ENCODE assay signal across 30 cellular contexts in the genomic region with DNA sequence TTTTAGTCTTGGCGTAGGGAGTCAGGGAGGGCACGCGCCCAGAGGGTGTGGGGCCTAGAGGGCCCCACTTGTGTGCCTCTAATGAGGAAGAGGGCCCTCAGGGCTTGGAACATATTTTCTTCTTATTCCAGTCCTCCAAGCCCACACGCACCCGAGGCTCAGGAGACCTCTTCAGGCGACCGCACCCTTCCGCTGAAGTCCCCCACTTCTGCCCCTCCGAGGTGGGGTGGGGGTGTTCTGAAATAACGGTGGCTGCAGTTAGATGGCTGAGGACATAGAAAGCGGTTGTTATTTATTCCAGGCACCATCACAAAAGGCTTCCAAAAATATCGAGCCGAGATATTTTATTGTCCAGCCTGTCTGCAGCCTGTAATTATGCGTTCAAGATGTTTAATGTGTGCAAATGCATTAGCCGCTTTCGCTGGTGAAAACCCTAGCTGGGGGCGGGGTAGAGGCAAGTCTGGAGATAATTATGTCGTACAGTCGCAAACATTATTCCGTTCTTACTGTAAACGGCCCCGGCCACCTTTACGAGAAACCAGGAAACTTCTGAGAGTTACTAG. TPM values are rescaled to one million over a fixed set of nuclear protein-coding genes. Genes with fewer than 3 reads are reported as not detected.
DNase-seq lines count a peak whose midpoint lies in the region; ATAC-seq and TF ChIP-seq lines count a peak whose summit lies in the region.
"Had no signal": no experiment of that assay in that cellular context is flagged by ENCODE, and none has a peak within 500 bp of the region (broad histone marks: within the 10 kb centered on the region; RNA-seq: fewer than 3 reads in every experiment).

No MANE protein-coding gene starts in this region.

- peaks cover 94% of the 10 kb centered on the region for H3K27me3 Mint-ChIP-seq in activated T-cell treated with anti-CD3 and anti-CD28 coated beads, Interleukin-2, amount 50 U/mL, for 72 hours (ENCODE audit: low read depth)

- H4K20me1 ChIP-seq in smooth muscle cell (ENCODE audit: low read depth) = no peaks in the 10 kb centered on the region

- H3K4me3 Mint-ChIP-seq in activated T-cell treated with anti-CD3 and anti-CD28 coated beads, Interleukin-2, amount 50 U/mL, for 72 hours = peak overlapping the region; percentile 27 to 51
- H3K4me3 Mint-ChIP-seq: activated CD4-positive, alpha-beta T cell treated with anti-CD3 and anti-CD28 coated beads, Interleukin-2, amount 10 ng/mL, durations not matched to agents 7 days and 5 days; mesothelial cell of epicardium had no signal

- no peaks in the 10 kb centered on the region for H3K9me3 Mint-ChIP-seq in activated T-cell treated with anti-CD3 and anti-CD28 coated beads, Interleukin-2, amount 50 U/mL, for 72 hours
- H3K9me3 Mint-ChIP-seq: activated CD4-positive, alpha-beta T cell treated with anti-CD3 and anti-CD28 coated beads, Interleukin-2, amount 10 ng/mL, durations not matched to agents 7 days and 5 days; mesothelial cell of epicardium; naive thymus-derived CD8-positive, alpha-beta T cell had no signal

- DNase-seq in activated T-cell treated with anti-CD3 and anti-CD28 coated beads, Interleukin-2, amount 50 U/mL, for 72 hours = no peak
- DNase-seq in activated T-cell treated with anti-CD3 and anti-CD28 coated beads, Interleukin-2, amount 50 U/mL, for 1 hour = no peak
- DNase-seq in NCI-H1417 treated with DMSO at 0.1 percent for 48 hours (lab: John Stamatoyannopoulos, UW) (peak; percentile 84), smooth muscle cell (lab: John Stamatoyannopoulos, UW; ENCODE audit: unreplicated experiment) (no peak), WERI-Rb-1 (no peak), SKM-1 (lab: John Stamatoyannopoulos, UW; ENCODE audit: unreplicated experiment) (no peak)
- DNase-seq: activated CD4-positive, alpha-beta T cell treated with anti-CD3 and anti-CD28 coated beads, Interleukin-2, amount 10 ng/mL, durations not matched to agents 7 days and 5 days; activated naive CD4-positive, alpha-beta T cell treated with anti-CD3 and anti-CD28 coated beads, Interleukin-2, amount 50 U/mL, for 16 hours; central memory CD4-positive, alpha-beta T cell; dermis blood vessel endothelial cell; GDM1; glutamatergic neuron; Kasumi-1; naive thymus-derived CD8-positive, alpha-beta T cell; NCI-H1048; NCI-H2171; NCI-H524 treated with DMSO at 0.1 percent for 48 hours; ovary; RPMI8226; stimulated activated naive CD4-positive, alpha-beta T cell treated with Interleukin-2 at 50 U/mL for 16 hours had no signal

- peak overlapping the region; percentile 79 for H3K4me2 ChIP-seq in smooth muscle cell

- no peaks in the 10 kb centered on the region for H3K79me2 ChIP-seq in smooth muscle cell (ENCODE audit: low read depth)

- no peak for TF ChIP-seq CTCF in smooth muscle cell (IDR thresholded peaks at IDR 0.05; ENCODE audit: borderline replicate concordance, insufficient read depth, poor library complexity, severe bottlenecking)
- no peak for TF ChIP-seq CTCF in WERI-Rb-1 (IDR thresholded peaks at IDR 0.05; ENCODE audit: low read depth, low read length)

- H3K4me1 Mint-ChIP-seq in activated T-cell treated with anti-CD3 and anti-CD28 coated beads, Interleukin-2, amount 50 U/mL, for 72 hours (ENCODE audit: low read depth) = peaks cover 17% of the 10 kb centered on the region

- peak overlapping the region; percentile 96 for H2AFZ ChIP-seq in smooth muscle cell (ENCODE audit: low read depth)

- H3K36me3 Mint-ChIP-seq in activated T-cell treated with anti-CD3 and anti-CD28 coated beads, Interleukin-2, amount 50 U/mL, for 72 hours (ENCODE audit: insufficient read depth in 2 of 2) = no peaks in the 10 kb centered on the region
- H3K36me3 Mint-ChIP-seq: mesothelial cell of epicardium; naive thymus-derived CD8-positive, alpha-beta T cell had no signal

- peak overlapping the region; percentile 22 for H3K4me3 ChIP-seq in iPS-15b (ENCODE audit: low read depth, low read length)
- peak overlapping the region; percentile 6 for H3K4me3 ChIP-seq in smooth muscle cell
- no peak overlapping the region for H3K4me3 ChIP-seq in WERI-Rb-1 (ENCODE audit: low read depth, low read length)
- H3K4me3 ChIP-seq: ovary, thoracic aorta had no signal

- peaks cover 100% of the 10 kb centered on the region for H3K27me3 ChIP-seq in iPS-15b (ENCODE audit: control insufficient read depth, insufficient read depth, low read length)
- H3K27me3 ChIP-seq in smooth muscle cell (ENCODE audit: low read depth) = peaks cover 10% of the 10 kb centered on the region
- H3K27me3 ChIP-seq in WERI-Rb-1 (ENCODE audit: insufficient read depth, low read depth, severe bottlenecking) = peaks cover 97% of the 10 kb centered on the region
- H3K27me3 ChIP-seq: ovary had no signal

- H3K9me3 ChIP-seq in iPS-15b (ENCODE audit: control insufficient read depth, insufficient read depth, low read length) = no peaks in the 10 kb centered on the region
- no peaks in the 10 kb centered on the region for H3K9me3 ChIP-seq in smooth muscle cell (replicated peaks; ENCODE audit: low read depth)
- no peaks in the 10 kb centered on the region for H3K9me3 ChIP-seq in WERI-Rb-1 (ENCODE audit: severe bottlenecking)
- H3K9me3 ChIP-seq: ovary, thoracic aorta had no signal

- no peak overlapping the region for H3K9ac ChIP-seq in iPS-15b (ENCODE audit: low read depth, low read length)
- no peak overlapping the region for H3K9ac ChIP-seq in smooth muscle cell (ENCODE audit: low read depth)

- H3F3A ChIP-seq in smooth muscle cell (ENCODE audit: low read depth) = peaks cover 4% of the 10 kb centered on the region

- H3K36me3 ChIP-seq in iPS-15b (ENCODE audit: control insufficient read depth, insufficient read depth, low read length) = no peaks in the 10 kb centered on the region
- no peaks in the 10 kb centered on the region for H3K36me3 ChIP-seq in smooth muscle cell (ENCODE audit: low read depth)
- H3K36me3 ChIP-seq in WERI-Rb-1 = no peaks in the 10 kb centered on the region
- H3K36me3 ChIP-seq: ovary, thoracic aorta had no signal

- H3K27ac Mint-ChIP-seq in activated T-cell treated with anti-CD3 and anti-CD28 coated beads, Interleukin-2, amount 50 U/mL, for 72 hours = no peak overlapping the region
- H3K27ac Mint-ChIP-seq: activated CD4-positive, alpha-beta T cell treated with anti-CD3 and anti-CD28 coated beads, Interleukin-2, amount 10 ng/mL, durations not matched to agents 7 days and 5 days; mesothelial cell of epicardium had no signal

- ATAC-seq in activated T-cell treated with anti-CD3 and anti-CD28 coated beads, Interleukin-2, amount 50 U/mL, for 72 hours (replicated peaks in 1 of 2) = no peak
- ATAC-seq in HG03378 (IDR thresholded peaks at IDR 0.05; ENCODE audit: unreplicated experiment) = no peak
- ATAC-seq: left lobe of liver, sciatic nerve had no signal

- H3K4me1 ChIP-seq in iPS-15b (ENCODE audit: control insufficient read depth, insufficient read depth, low read length) = peaks cover 4% of the 10 kb centered on the region
- peaks cover 21% of the 10 kb centered on the region for H3K4me1 ChIP-seq in smooth muscle cell (ENCODE audit: low read depth)

- WGBS in smooth muscle cell (ENCODE audit: low lambda C conversion rate) = 38% methylated on average over 23 of the region's 23 CpGs

- H3K27ac ChIP-seq in smooth muscle cell (ENCODE audit: low read depth) (no peak overlapping the region), WERI-Rb-1 (no peak overlapping the region)
- H3K27ac ChIP-seq: ovary, thoracic aorta, VCaP had no signal

RNA-seq across cellular contexts. Expression of gene HOXA13, which starts 12.8 kb away (rescaled TPM):
- not detected for total RNA-seq in activated T-cell treated with anti-CD3 and anti-CD28 coated beads, Interleukin-2, amount 50 U/mL, for 72 hours
- 14.2 and 21.6 TPM in 2 replicates for total RNA-seq in smooth muscle cell
- polyA plus RNA-seq in smooth muscle cell = 6.2 and 10.0 TPM in 2 replicates
- total RNA-seq: activated CD4-positive, alpha-beta T cell treated with anti-CD3 and anti-CD28 coated beads, Interleukin-2, amount 10 ng/mL, durations not matched to agents 7 days and 5 days; naive thymus-derived CD8-positive, alpha-beta T cell; ovary; T-helper 2 cell treated with Interferon-gamma antibody and Interleukin-4, amounts not matched to agents 100 ng/mL and 5 ng/mL, for 36 hours had no signal
- polyA plus RNA-seq: naive thymus-derived CD8-positive, alpha-beta T cell had no signal

RNA-seq across cellular contexts. Expression of gene HOXA11, which starts 27.6 kb away (rescaled TPM):
- under 1 TPM; 0.09 to 0.14 TPM for total RNA-seq in activated T-cell treated with anti-CD3 and anti-CD28 coated beads, Interleukin-2, amount 50 U/mL, for 72 hours
- total RNA-seq in smooth muscle cell = 18.2 and 20.3 TPM in 2 replicates
- 25.2 and 27.7 TPM in 2 replicates for polyA plus RNA-seq in smooth muscle cell
- total RNA-seq: activated CD4-positive, alpha-beta T cell treated with anti-CD3 and anti-CD28 coated beads, Interleukin-2, amount 10 ng/mL, durations not matched to agents 7 days and 5 days; left lobe of liver; naive thymus-derived CD8-positive, alpha-beta T cell; T-helper 2 cell treated with Interferon-gamma antibody and Interleukin-4, amounts not matched to agents 100 ng/mL and 5 ng/mL, for 36 hours had no signal
- polyA plus RNA-seq: naive thymus-derived CD8-positive, alpha-beta T cell had no signal

RNA-seq across cellular contexts. Expression of gene EVX1, which starts 29.9 kb away (rescaled TPM):
- under 1 TPM in 1 of 2 donors, not detected in 1; 0.07 TPM for total RNA-seq in activated T-cell treated with anti-CD3 and anti-CD28 coated beads, Interleukin-2, amount 50 U/mL, for 72 hours
- total RNA-seq in smooth muscle cell = 0.18 and 0.36 TPM in 2 replicates
- 2.0 and 2.6 TPM in 2 replicates for polyA plus RNA-seq in smooth muscle cell
- total RNA-seq: activated CD4-positive, alpha-beta T cell treated with anti-CD3 and anti-CD28 coated beads, Interleukin-2, amount 10 ng/mL, durations not matched to agents 7 days and 5 days; dermis blood vessel endothelial cell; H4; left lobe of liver; naive thymus-derived CD8-positive, alpha-beta T cell; ovary; sciatic nerve; T-helper 2 cell treated with Interferon-gamma antibody and Interleukin-4, amounts not matched to agents 100 ng/mL and 5 ng/mL, for 36 hours; thoracic aorta had no signal
- polyA plus RNA-seq: BJ; naive thymus-derived CD8-positive, alpha-beta T cell; ovary had no signal

RNA-seq across cellular contexts. Expression of gene HOXA10, which starts 38.5 kb away (rescaled TPM):
- under 1 TPM; 0.19 to 0.26 TPM for total RNA-seq in activated T-cell treated with anti-CD3 and anti-CD28 coated beads, Interleukin-2, amount 50 U/mL, for 72 hours
- 35.7 and 53.6 TPM in 2 replicates for total RNA-seq in smooth muscle cell
- polyA plus RNA-seq in smooth muscle cell = 37.6 and 39.4 TPM in 2 replicates
- total RNA-seq: activated CD4-positive, alpha-beta T cell treated with anti-CD3 and anti-CD28 coated beads, Interleukin-2, amount 10 ng/mL, durations not matched to agents 7 days and 5 days; naive thymus-derived CD8-positive, alpha-beta T cell; T-helper 2 cell treated with Interferon-gamma antibody and Interleukin-4, amounts not matched to agents 100 ng/mL and 5 ng/mL, for 36 hours had no signal

RNA-seq across cellular contexts. Expression of gene HOXA9, which starts 47.3 kb away (rescaled TPM):
- not detected for total RNA-seq in activated T-cell treated with anti-CD3 and anti-CD28 coated beads, Interleukin-2, amount 50 U/mL, for 72 hours
- 22.9 and 35.8 TPM in 2 replicates for total RNA-seq in smooth muscle cell
- 12.6 and 19.2 TPM in 2 replicates for polyA plus RNA-seq in smooth muscle cell
- total RNA-seq: activated CD4-positive, alpha-beta T cell treated with anti-CD3 and anti-CD28 coated beads, Interleukin-2, amount 10 ng/mL, durations not matched to agents 7 days and 5 days; left lobe of liver; naive thymus-derived CD8-positive, alpha-beta T cell; T-helper 2 cell treated with Interferon-gamma antibody and Interleukin-4, amounts not matched to agents 100 ng/mL and 5 ng/mL, for 36 hours; thoracic aorta had no signal

Comparison
In these comparisons a context has a peak if more than half of its experiments do, and no peak if none do; other contexts are left out.
1. RNA of gene HOXA13, which starts 12.8 kb away (total RNA-seq): 14.2 to 21.6 TPM in smooth muscle cell; not detected in activated T-cell treated with anti-CD3 and anti-CD28 coated beads, Interleukin-2, amount 50 U/mL, for 72 hours; every median in the first group is over 10 times any median in the second.
2. RNA of gene HOXA11, which starts 27.6 kb away (total RNA-seq): 18.2 to 20.3 TPM in smooth muscle cell; 0.09 to 0.14 TPM in activated T-cell treated with anti-CD3 and anti-CD28 coated beads, Interleukin-2, amount 50 U/mL, for 72 hours; every median in the first group is over 10 times any median in the second.